Comparison of ENCODE assay signal across 9 cellular contexts in the genomic region with DNA sequence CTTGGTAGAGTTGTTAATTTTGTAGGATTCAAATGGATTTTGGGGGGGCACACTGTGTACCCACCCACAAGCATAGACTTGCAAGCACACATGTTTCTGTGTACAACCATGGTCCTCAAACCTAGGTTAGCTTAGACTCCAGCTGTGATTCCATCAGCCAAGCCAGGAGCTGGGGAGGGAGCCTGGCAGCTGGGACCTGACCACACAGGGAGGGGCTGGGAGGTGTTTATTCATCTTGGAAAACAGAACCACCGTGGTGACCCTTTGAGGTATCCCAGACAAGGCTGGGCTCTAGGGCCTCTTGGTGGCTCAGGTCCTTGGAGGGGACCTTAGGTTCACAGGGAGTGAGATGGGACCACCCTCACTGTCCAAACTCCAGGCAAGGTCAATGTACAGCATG.
"Had no signal": no experiment of that assay in that cellular context is flagged by ENCODE, and none has a peak within 500 bp of the region (broad histone marks: within the 10 kb centered on the region; RNA-seq: fewer than 3 reads in every experiment).

No MANE protein-coding gene starts in this region.

- DNase-seq: GM23248, GOT3, H7, HFFc6 had no signal

- H3K27ac ChIP-seq: GM23248, HL-60 had no signal

- H3K36me3 ChIP-seq: HAP-1 had no signal

- H3K4me1 Mint-ChIP-seq: IgD-negative memory B cell had no signal

- H3K4me3 Mint-ChIP-seq: HFFc6, IgD-negative memory B cell had no signal

- H3K9me3 ChIP-seq: HAP-1 had no signal

- H3K4me3 ChIP-seq: GM23248, HAP-1 had no signal

- H3K36me3 Mint-ChIP-seq: IgD-negative memory B cell had no signal

- H3K27me3 Mint-ChIP-seq: IgD-negative memory B cell had no signal

- H3K27ac Mint-ChIP-seq: HFFc6, IgD-negative memory B cell had no signal

- H3K4me1 ChIP-seq: HAP-1 had no signal

- H3K9ac ChIP-seq: GM23248 had no signal

- H2AFZ ChIP-seq: GM23248 had no signal

- ATAC-seq: HCT116, HepG2 had no signal
